Comparison of ENCODE assay signal across 18 cellular contexts in the genomic region with DNA sequence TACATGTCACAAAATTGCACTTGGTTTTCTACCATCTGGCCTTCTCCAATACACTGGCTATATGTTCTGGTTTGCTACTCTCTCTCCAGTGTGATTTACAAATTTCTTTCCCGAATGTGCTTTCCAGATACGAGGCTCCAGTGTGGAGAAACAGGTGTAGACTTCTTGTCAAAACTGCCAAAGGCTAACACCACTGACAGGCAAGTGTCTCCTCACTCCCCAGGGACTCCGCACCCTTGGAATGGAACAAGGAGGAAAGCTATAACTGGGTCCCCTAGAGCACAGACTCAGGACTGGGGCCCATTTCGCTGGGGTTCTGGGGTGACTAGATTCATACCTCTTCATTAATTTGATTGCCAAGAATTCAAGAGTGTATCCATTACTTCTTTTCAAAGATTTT.
"Had no signal": no experiment of that assay in that cellular context is flagged by ENCODE, and none has a peak within 500 bp of the region (broad histone marks: within the 10 kb centered on the region; RNA-seq: fewer than 3 reads in every experiment).

No MANE protein-coding gene starts in this region.

- H3K36me3 ChIP-seq: lower lobe of right lung, neutrophil, prostate gland, sigmoid colon, stomach, uterus had no signal

- H3K4me3 ChIP-seq: lower lobe of right lung, prostate gland, sigmoid colon, SK-N-MC, stomach, uterus had no signal

- H3K4me1 Mint-ChIP-seq: activated B cell treated with CpG ODN at 0.5 μM for 24 hours; activated CD8-positive, alpha-beta memory T cell treated with anti-CD3 and anti-CD28 coated beads, Interleukin-2, amount 10 ng/mL, durations not matched to agents 7 days and 5 days had no signal

- H3K27me3 ChIP-seq: neutrophil, sigmoid colon, stomach, uterus had no signal

- DNase-seq: activated B cell treated with CpG ODN at 0.5 μM for 24 hours; activated CD4-positive, alpha-beta T cell treated with anti-CD3 and anti-CD28 coated beads, Interleukin-2, amount 10 ng/mL, durations not matched to agents 7 days and 5 days; activated CD8-positive, alpha-beta memory T cell treated with anti-CD3 and anti-CD28 coated beads, Interleukin-2, amount 10 ng/mL, durations not matched to agents 7 days and 5 days; activated effector memory CD4-positive, alpha-beta T cell treated with anti-CD3 and anti-CD28 coated beads, Interleukin-2, amount 50 U/mL, for 16 hours; activated T-cell treated with anti-CD3 and anti-CD28 coated beads, Interleukin-2, amount 50 U/mL, for 4 hours; effector CD4-positive, alpha-beta T cell; hippocampal formation; lower lobe of right lung; naive thymus-derived CD4-positive, alpha-beta T cell; sigmoid colon; stimulated activated CD4-positive, alpha-beta T cell treated with anti-CD3 and anti-CD28 coated beads, Interleukin-15, amount 100 ng/mL, for 24 hours; stimulated activated CD4-positive, alpha-beta T cell treated with anti-CD3 and anti-CD28 coated beads, Interleukin-4, amount 100 ng/mL, for 4 hours; stomach; uterus had no signal

- H3K27ac ChIP-seq: lower lobe of right lung, neutrophil, prostate gland, sigmoid colon, SK-N-MC, uterus had no signal

- H3K27ac Mint-ChIP-seq: activated B cell treated with CpG ODN at 0.5 μM for 24 hours; activated CD4-positive, alpha-beta T cell treated with anti-CD3 and anti-CD28 coated beads, Interleukin-2, amount 10 ng/mL, durations not matched to agents 7 days and 5 days; activated CD8-positive, alpha-beta memory T cell treated with anti-CD3 and anti-CD28 coated beads, Interleukin-2, amount 10 ng/mL, durations not matched to agents 7 days and 5 days; activated naive CD8-positive, alpha-beta T cell had no signal

- H3K27me3 Mint-ChIP-seq: activated B cell treated with CpG ODN at 0.5 μM for 24 hours; activated CD4-positive, alpha-beta T cell treated with anti-CD3 and anti-CD28 coated beads, Interleukin-2, amount 10 ng/mL, durations not matched to agents 7 days and 5 days; activated CD8-positive, alpha-beta memory T cell treated with anti-CD3 and anti-CD28 coated beads, Interleukin-2, amount 10 ng/mL, durations not matched to agents 7 days and 5 days; activated naive CD8-positive, alpha-beta T cell; naive thymus-derived CD4-positive, alpha-beta T cell had no signal

- H3K4me3 Mint-ChIP-seq: activated B cell treated with CpG ODN at 0.5 μM for 24 hours; activated CD4-positive, alpha-beta T cell treated with anti-CD3 and anti-CD28 coated beads, Interleukin-2, amount 10 ng/mL, durations not matched to agents 7 days and 5 days; activated CD8-positive, alpha-beta memory T cell treated with anti-CD3 and anti-CD28 coated beads, Interleukin-2, amount 10 ng/mL, durations not matched to agents 7 days and 5 days; activated naive CD8-positive, alpha-beta T cell; activated T-cell treated with anti-CD3 and anti-CD28 coated beads, Interleukin-2, amount 50 U/mL, for 4 hours; naive thymus-derived CD4-positive, alpha-beta T cell had no signal

- H3K9me3 Mint-ChIP-seq: activated B cell treated with CpG ODN at 0.5 μM for 24 hours; activated T-cell treated with anti-CD3 and anti-CD28 coated beads, Interleukin-2, amount 50 U/mL, for 4 hours had no signal

- H3K9me3 ChIP-seq: lower lobe of right lung, neutrophil, prostate gland, sigmoid colon, stomach, uterus had no signal

- H3K4me1 ChIP-seq: prostate gland, uterus had no signal

- ATAC-seq: activated CD8-positive, alpha-beta memory T cell treated with anti-CD3 and anti-CD28 coated beads, Interleukin-2, amount 10 ng/mL, durations not matched to agents 7 days and 5 days; activated T-cell treated with anti-CD3 and anti-CD28 coated beads, Interleukin-2, amount 50 U/mL, for 4 hours; naive thymus-derived CD4-positive, alpha-beta T cell had no signal

- H3K36me3 Mint-ChIP-seq: activated CD8-positive, alpha-beta memory T cell treated with anti-CD3 and anti-CD28 coated beads, Interleukin-2, amount 10 ng/mL, durations not matched to agents 7 days and 5 days had no signal
